Comparison of ENCODE assay signal across 13 cellular contexts in genomic region chr22:32850591-32851517, GRCh38. TPM values are rescaled to one million over a fixed set of nuclear protein-coding genes. Genes with fewer than 3 reads are reported as not detected.
DNase-seq lines count a peak whose midpoint lies in the region; ATAC-seq and TF ChIP-seq lines count a peak whose summit lies in the region.
"Had no signal": no experiment of that assay in that cellular context is flagged by ENCODE, and none has a peak within 500 bp of the region (broad histone marks: within the 10 kb centered on the region; RNA-seq: fewer than 3 reads in every experiment).

No MANE protein-coding gene starts in this region.

- H3K4me3 ChIP-seq in fibroblast of mammary gland (ENCODE audit: control insufficient read depth, low read depth, low read length) (no peak overlapping the region), lung (no peak overlapping the region), smooth muscle cell (no peak overlapping the region)

- no peak overlapping the region for H3K4me2 ChIP-seq in smooth muscle cell

- ATAC-seq in lung (ENCODE audit: insufficient read depth, low FRiP score), result no peak
- no peak for ATAC-seq in GM18505 (IDR thresholded peaks at IDR 0.05; ENCODE audit: unreplicated experiment)

- TF ChIP-seq CTCF in fibroblast of mammary gland (conservative IDR thresholded peaks at IDR 0.05; ENCODE audit: control insufficient read depth, insufficient read depth, low read depth, low read length) (no peak), lung (IDR thresholded peaks at IDR 0.05; ENCODE audit: control extremely low read depth, extremely low read depth) (no peak), smooth muscle cell (IDR thresholded peaks at IDR 0.05; ENCODE audit: borderline replicate concordance, insufficient read depth, poor library complexity, severe bottlenecking) (no peak)

- H4K20me1 ChIP-seq in smooth muscle cell (ENCODE audit: low read depth), result peaks cover 100% of the 10 kb centered on the region

- peak overlapping the region; percentile 67 to 74 for H3K27ac ChIP-seq in lung (ENCODE audit: low read depth in 1 of 2, low read length in 1 of 2)
- peak overlapping the region; percentile 57 for H3K27ac ChIP-seq in smooth muscle cell (ENCODE audit: low read depth)
- H3K27ac ChIP-seq: WERI-Rb-1 had no signal

- DNase-seq in GM04503 (ENCODE audit: low read depth), result peak; percentile 37
- DNase-seq in fibroblast of mammary gland (ENCODE audit: low read depth), result peak; percentile 45
- DNase-seq in lung (ENCODE audit: low spot score), result peak; percentile 54
- no peak for DNase-seq in smooth muscle cell (lab: John Stamatoyannopoulos, UW; ENCODE audit: unreplicated experiment)
- no peak for DNase-seq in activated CD4-positive, alpha-beta T cell treated with anti-CD3 and anti-CD28 coated beads for 1 hour
- no peak for DNase-seq in DMS79 treated with DMSO at 0.1 percent for 48 hours (lab: John Stamatoyannopoulos, UW)
- no peak for DNase-seq in HuH-7.5 (ENCODE audit: low spot score)
- DNase-seq: BE2C, dermis blood vessel endothelial cell, NCI-H524, SHP77 treated with DMSO at 0.1 percent for 48 hours, WERI-Rb-1 had no signal

- 73 to 78% methylated on average over 11 of the region's 11 CpGs for WGBS in lung, 2 donors
- 84% methylated on average over 11 of the region's 11 CpGs for WGBS in smooth muscle cell (ENCODE audit: low lambda C conversion rate)

- H2AFZ ChIP-seq in smooth muscle cell (ENCODE audit: low read depth), result no peak overlapping the region

- no peak overlapping the region for H3K9ac ChIP-seq in smooth muscle cell (ENCODE audit: low read depth)

- peaks cover 31 to 56% of the 10 kb centered on the region in 2 donors for H3K4me1 ChIP-seq in lung (ENCODE audit: control insufficient read depth in 2 of 2, insufficient read depth in 2 of 2, low read length in 2 of 2)
- H3K4me1 ChIP-seq in smooth muscle cell (ENCODE audit: low read depth), result no peaks in the 10 kb centered on the region

- H3K36me3 ChIP-seq in lung (ENCODE audit: control insufficient read depth in 2 of 2, insufficient read depth in 2 of 2, low read length in 2 of 2), result peaks cover 5 to 22% of the 10 kb centered on the region in 2 donors
- H3K36me3 ChIP-seq in smooth muscle cell (ENCODE audit: low read depth), result peaks cover 22% of the 10 kb centered on the region
- H3K36me3 ChIP-seq: BE2C, WERI-Rb-1 had no signal

- H3F3A ChIP-seq in smooth muscle cell (ENCODE audit: low read depth), result peaks cover 95% of the 10 kb centered on the region

- no peak for TF ChIP-seq POLR2A in GM18505 (IDR thresholded peaks at IDR 0.05; ENCODE audit: borderline replicate concordance, extremely low read depth, insufficient read depth, insufficient read length)

- H3K27me3 ChIP-seq in lung (ENCODE audit: control insufficient read depth, insufficient read depth) (no peaks in the 10 kb centered on the region), smooth muscle cell (ENCODE audit: low read depth) (no peaks in the 10 kb centered on the region)
- H3K27me3 ChIP-seq: BE2C had no signal

- H3K9me3 ChIP-seq in lung (ENCODE audit: control insufficient read depth in 2 of 2, insufficient read depth in 1 of 2, low read length in 1 of 2) (no peaks in the 10 kb centered on the region), smooth muscle cell (replicated peaks; ENCODE audit: low read depth) (no peaks in the 10 kb centered on the region)
- H3K9me3 ChIP-seq: BE2C had no signal

- peaks cover 49% of the 10 kb centered on the region for H3K79me2 ChIP-seq in smooth muscle cell (ENCODE audit: low read depth)

RNA-seq across cellular contexts. Expression of gene TIMP3, which starts 49.3 kb away (rescaled TPM):
- total RNA-seq in lung (100 to 1,000 TPM; 251 to 547 TPM), smooth muscle cell (3,114 and 3,210 TPM in 2 replicates)
- polyA plus RNA-seq in lung (100 to 1,000 TPM; 129 to 227 TPM), smooth muscle cell (3,050 and 3,942 TPM in 2 replicates)

Comparison
In these comparisons a context has a peak if more than half of its experiments do, and no peak if none do; other contexts are left out.
1. DNase-seq: peak in GM04503 (single experiment), fibroblast of mammary gland (single experiment) and lung (single experiment); none in smooth muscle cell (single experiment), activated CD4-positive, alpha-beta T cell treated with anti-CD3 and anti-CD28 coated beads for 1 hour (single experiment), DMS79 treated with DMSO at 0.1 percent for 48 hours (single experiment) and HuH-7.5 (single experiment).